Comparison of ENCODE assay signal across 26 cellular contexts in genomic region chr1:111511362-111511761, GRCh38. TPM values are rescaled to one million over a fixed set of nuclear protein-coding genes. Genes with fewer than 3 reads are reported as not detected.
A peak's percentile ranks its signal among the peaks of the same experiment; 100 is the strongest.
DNase-seq lines count a peak whose midpoint lies in the region; ATAC-seq, FAIRE-seq and TF ChIP-seq lines count a peak whose summit lies in the region.
"Had no signal": no experiment of that assay in that cellular context is flagged by ENCODE, and none has a peak within 500 bp of the region (broad histone marks: within the 10 kb centered on the region; RNA-seq: fewer than 3 reads in every experiment).

No MANE protein-coding gene starts in this region.

- peaks cover 3% of the 10 kb centered on the region for H3K9me1 ChIP-seq in K562 (ENCODE audit: control insufficient read depth, insufficient read depth, low read length)

- no peak overlapping the region; a peak in 1 of 6 replicates for H3K4me3 ChIP-seq in HepG2 (replicated peaks in 1 of 3; ENCODE audit: insufficient read depth in 1 of 3, low read depth in 2 of 3, low read length in 3 of 3)
- H3K4me3 ChIP-seq in right lobe of liver, result no peak overlapping the region
- no peak overlapping the region for H3K4me3 ChIP-seq in K562
- H3K4me3 ChIP-seq in naive thymus-derived CD4-positive, alpha-beta T cell (ENCODE audit: low read length), result no peak overlapping the region

- H3K9me3 ChIP-seq in HepG2 (ENCODE audit: low read length), result no peaks in the 10 kb centered on the region
- no peaks in the 10 kb centered on the region for H3K9me3 ChIP-seq in right lobe of liver
- H3K9me3 ChIP-seq in K562 (replicated peaks; ENCODE audit: control insufficient read depth, insufficient read depth, low read depth, low read length), result no peaks in the 10 kb centered on the region
- H3K9me3 ChIP-seq in naive thymus-derived CD4-positive, alpha-beta T cell (ENCODE audit: control insufficient read depth in 2 of 3, low read length in 3 of 3), result no peaks in the 10 kb centered on the region
- H3K9me3 ChIP-seq: BE2C had no signal

- TF ChIP-seq RAD21 in HepG2 (CRISPR knock-in tag; IDR thresholded peaks at IDR 0.05), result no peak
- no peak for TF ChIP-seq RAD21 in K562 (CRISPR knock-in tag; conservative IDR thresholded peaks at IDR 0.05 in 1 of 2, IDR thresholded peaks at IDR 0.05 in 1 of 2)

- H3K9me3 Mint-ChIP-seq in naive thymus-derived CD4-positive, alpha-beta T cell, result no peaks in the 10 kb centered on the region

- TF ChIP-seq POLR2A in HepG2 (IDR thresholded peaks at IDR 0.05; ENCODE audit: insufficient read depth in 1 of 2, low read depth in 2 of 2, low read length in 2 of 2) (no peak), right lobe of liver (IDR thresholded peaks at IDR 0.05) (no peak), K562 (conservative IDR thresholded peaks at IDR 0.05) (no peak)

- ATAC-seq in HepG2 (no peak), right lobe of liver (no peak), K562 (no peak), HG03432 (IDR thresholded peaks at IDR 0.05; ENCODE audit: unreplicated experiment) (no peak)
- no peak for ATAC-seq in naive thymus-derived CD4-positive, alpha-beta T cell

- BruUV-seq in HepG2 (replicated peaks; lab: Mats Ljungman, UMichigan) (no TSS peak), K562 (replicated peaks; lab: Mats Ljungman, UMichigan) (no TSS peak)

- H3K27me3 ChIP-seq in HepG2 (ENCODE audit: control insufficient read depth in 1 of 2, insufficient read depth in 2 of 2, low read length in 2 of 2) (no peaks in the 10 kb centered on the region; a peak in 1 of 5 replicates), right lobe of liver (no peaks in the 10 kb centered on the region), K562 (ENCODE audit: control insufficient read depth in 2 of 2, insufficient read depth in 2 of 2, low read length in 2 of 2) (no peaks in the 10 kb centered on the region)
- H3K27me3 ChIP-seq in naive thymus-derived CD4-positive, alpha-beta T cell (ENCODE audit: control insufficient read depth in 2 of 2, insufficient read depth in 2 of 2, low read length in 2 of 2), result no peaks in the 10 kb centered on the region
- H3K27me3 ChIP-seq: BE2C had no signal

- no peak overlapping the region; the same call in 1 of the 2 replicates for H3K4me2 ChIP-seq in HepG2 (ENCODE audit: low read depth, low read length)
- no peak overlapping the region for H3K4me2 ChIP-seq in K562 (ENCODE audit: insufficient read depth, low read length)

- H3K79me2 ChIP-seq in HepG2 (ENCODE audit: insufficient read depth, low read length), result no peaks in the 10 kb centered on the region
- no peaks in the 10 kb centered on the region for H3K79me2 ChIP-seq in K562 (ENCODE audit: control insufficient read depth, insufficient read depth, low read length)

- CTCF ChIA-PET in HepG2 (lab: Yijun Ruan, JAX; ENCODE audit: low intra/inter-chr PET ratio, low total read pairs) (no interaction called here), K562 (lab: Yijun Ruan, JAX; ENCODE audit: low intra/inter-chr PET ratio) (no interaction called here)
- CTCF ChIA-PET in naive thymus-derived CD4-positive, alpha-beta T cell (lab: Charles Lee), result interaction anchor here (1.0 to 1.8 kb wide), 3 partner anchors 105 to 258 kb away, joined by 3 to 6 read pairs (median 3); no protein-coding TSS in a partner anchor

- in situ Hi-C loops in HepG2 (cut with HindIII; ENCODE audit: extremely low pct_ligation_motif_present, low pct_unique_long_range_greater_than_20kb) (no loop called here), K562 (cut with MboI) (no loop called here)

- FAIRE-seq in HepG2 (lab: Jason Lieb, UNC), result no peak
- FAIRE-seq in K562 (lab: Jason Lieb, UNC), result no peak
- FAIRE-seq: GM12892 had no signal

- no peak overlapping the region for H3K4me3 Mint-ChIP-seq in naive thymus-derived CD4-positive, alpha-beta T cell

- intact Hi-C loops in HepG2 (cut with micrococcal nuclease; ENCODE audit: unreplicated experiment) (no loop called here), right lobe of liver (cut with DNase I) (no loop called here), K562 (cut with micrococcal nuclease) (no loop called here)
- intact Hi-C loops in naive thymus-derived CD4-positive, alpha-beta T cell (cut with micrococcal nuclease), result no loop called here

- no peaks in the 10 kb centered on the region for H3K27me3 Mint-ChIP-seq in naive thymus-derived CD4-positive, alpha-beta T cell

- H3K27ac ChIP-seq in HepG2 (ENCODE audit: extremely low read length, insufficient read depth, low read length) (no peak overlapping the region), right lobe of liver (no peak overlapping the region), K562 (ENCODE audit: extremely low read depth, low read depth, low read length) (no peak overlapping the region)
- no peak overlapping the region for H3K27ac ChIP-seq in naive thymus-derived CD4-positive, alpha-beta T cell (ENCODE audit: low read depth, low read length)

- H3K9ac ChIP-seq in HepG2 (ENCODE audit: insufficient read depth, low read depth, low read length) (no peak overlapping the region), K562 (ENCODE audit: insufficient read depth in 1 of 2, low read depth in 2 of 2, low read length in 2 of 2) (no peak overlapping the region)

- H4K20me1 ChIP-seq in HepG2 (ENCODE audit: insufficient read depth, low read length), result no peaks in the 10 kb centered on the region
- H4K20me1 ChIP-seq in K562 (replicated peaks; ENCODE audit: control insufficient read depth, insufficient read depth, low read length), result no peaks in the 10 kb centered on the region

- POLR2A ChIA-PET in HepG2 (lab: Yijun Ruan, JAX), result interaction anchor here (2.5 kb wide), 1 partner anchor 108 kb away, joined by 7 read pairs; the partner anchor contains the start of gene RAP1A
- POLR2A ChIA-PET in K562 (lab: Yijun Ruan, JAX), result no interaction called here
- POLR2A ChIA-PET in naive thymus-derived CD4-positive, alpha-beta T cell (lab: Charles Lee), result interaction anchor here (0.6 to 1.6 kb wide), 4 partner anchors 26 to 140 kb away, joined by 3 to 4 read pairs (median 4); no protein-coding TSS in a partner anchor

- TF ChIP-seq EP300 in HepG2 (IDR thresholded peaks at IDR 0.05; ENCODE audit: low read depth in 2 of 2, low read length in 2 of 2), result no peak
- TF ChIP-seq EP300 in HepG2 (CRISPR knock-in tag; IDR thresholded peaks at IDR 0.05; ENCODE audit: borderline replicate concordance), result no peak
- no peak for TF ChIP-seq EP300 in K562 (IDR thresholded peaks at IDR 0.05; ENCODE audit: low read length)

- DNase-seq in HepG2 (ENCODE audit: low spot score) (no peak), right lobe of liver (no peak), K562 (ENCODE audit: extremely low read depth in 1 of 4, low spot score in 3 of 4) (no peak), EL (no peak), DMS79 treated with DMSO at 0.1 percent for 48 hours (lab: John Stamatoyannopoulos, UW) (no peak)
- peak in 5 of 9 donors; percentile 21 to 42 (median 32) for DNase-seq in naive thymus-derived CD4-positive, alpha-beta T cell
- DNase-seq in stimulated activated CD8-positive, alpha-beta memory T cell treated with anti-CD3 and anti-CD28 coated beads, Interleukin-4, amount 100 ng/mL, for 48 hours, result no peak
- DNase-seq: 8988T, ACHN, BE2C, DMS53, GDM1, MM.1S, NCI-H1694, NCI-H2029 treated with DMSO at 0.1 percent for 48 hours, NCI-H2227 treated with DMSO at 0.1 percent for 48 hours, NCI-H526 treated with DMSO at 0.1 percent for 48 hours, RPMI8226, SHP77 had no signal

- no peak overlapping the region for H2AFZ ChIP-seq in HepG2 (ENCODE audit: low read length)
- H2AFZ ChIP-seq in K562 (ENCODE audit: low read depth, low read length), result no peak overlapping the region

- H3K36me3 Mint-ChIP-seq in naive thymus-derived CD4-positive, alpha-beta T cell, result no peaks in the 10 kb centered on the region

- H3K4me1 Mint-ChIP-seq in naive thymus-derived CD4-positive, alpha-beta T cell, result peaks cover 17 to 49% (median 41%) of the 10 kb centered on the region in 7 donors

- WGBS in HepG2 (ENCODE audit: low lambda C conversion rate), result 26% methylated on average over 3 of the region's 3 CpGs
- 58% methylated on average over 3 of the region's 3 CpGs for WGBS in right lobe of liver (ENCODE audit: insufficient coverage, low coverage, low lambda C conversion rate, missing lambda C conversion rate)
- 42% methylated on average over 3 of the region's 3 CpGs for WGBS in K562 (ENCODE audit: insufficient coverage, low coverage, missing lambda C conversion rate)

- H3K27ac Mint-ChIP-seq in naive thymus-derived CD4-positive, alpha-beta T cell, result no peak overlapping the region

- TF ChIP-seq CTCF in HepG2 (CRISPR knock-in tag; IDR thresholded peaks at IDR 0.05) (no peak), right lobe of liver (IDR thresholded peaks at IDR 0.05) (no peak), K562 (IDR thresholded peaks at IDR 0.05 in 2 of 3, conservative IDR thresholded peaks at IDR 0.05 in 1 of 3; ENCODE audit: insufficient read depth in 2 of 3, low read depth in 1 of 3, low read length in 3 of 3) (no peak)

- H3K36me3 ChIP-seq in HepG2 (replicated peaks in 1 of 2; ENCODE audit: control insufficient read depth in 1 of 2, insufficient read depth in 2 of 2, low read length in 2 of 2) (no peaks in the 10 kb centered on the region), right lobe of liver (no peaks in the 10 kb centered on the region), K562 (ENCODE audit: control insufficient read depth, insufficient read depth, low read length) (no peaks in the 10 kb centered on the region)
- H3K36me3 ChIP-seq in naive thymus-derived CD4-positive, alpha-beta T cell (ENCODE audit: control insufficient read depth in 2 of 3, insufficient read depth in 3 of 3, low read length in 3 of 3), result no peaks in the 10 kb centered on the region
- H3K36me3 ChIP-seq: BE2C had no signal

- H3K4me1 ChIP-seq in HepG2 (ENCODE audit: insufficient read depth, low read length) (peaks cover 76% of the 10 kb centered on the region), right lobe of liver (peaks cover 0 to 18% (median 14%) of the 10 kb centered on the region in 4 donors), K562 (replicated peaks in 1 of 2; ENCODE audit: control insufficient read depth in 2 of 2, insufficient read depth in 2 of 2, low read length in 2 of 2) (peaks cover 25 to 31% of the 10 kb centered on the region in 2 experiments)
- peaks cover 43 to 56% of the 10 kb centered on the region in 2 donors for H3K4me1 ChIP-seq in naive thymus-derived CD4-positive, alpha-beta T cell (ENCODE audit: control insufficient read depth in 2 of 2, insufficient read depth in 2 of 2, low read length in 2 of 2)

RNA-seq across cellular contexts. Expression of gene ADORA3, which starts 7.9 kb away (rescaled TPM):
- total RNA-seq in HepG2 (2016; rRNA removed; fragmentation: Illumina TruSeq; extraction: Trizol) (not detected in 2 replicates), right lobe of liver (1 to 10 TPM; 2.7 to 6.3 (median 3.9) TPM), K562 (2014; rRNA removed) (0.08 TPM in 1 of 2 replicates, not detected in the other), K562 (2014; rRNA removed; fragmentation: Illumina TruSeq; extraction: Trizol) (0.26 TPM in 1 of 2 replicates, not detected in the other), K562 (2015; rRNA removed; fragmentation: Illumina TruSeq; extraction: Trizol) (0.19 and 0.33 TPM in 2 replicates), K562 (2021) (not detected in 2 replicates)
- total RNA-seq in HepG2 (2016; cell fraction: cytosol; rRNA removed; fragmentation: Illumina TruSeq; extraction: Trizol; ENCODE audit: low read depth), result not detected in 2 replicates
- total RNA-seq in HepG2 (2016; cell fraction: insoluble cytoplasmic fraction; rRNA removed; fragmentation: Illumina TruSeq; extraction: Trizol), result not detected in 2 replicates
- not detected in 2 replicates for total RNA-seq in HepG2 (2016; cell fraction: membrane; rRNA removed; fragmentation: Illumina TruSeq; extraction: Trizol)
- not detected in 2 replicates for total RNA-seq in HepG2 (2016; cell fraction: nucleus; rRNA removed; fragmentation: Illumina TruSeq; extraction: Trizol)
- polyA plus RNA-seq in HepG2 (2011; rRNA removed) (0.09 TPM in 1 of 2 replicates, not detected in the other), K562 (2011; rRNA removed) (0.13 and 0.19 TPM in 2 replicates), K562 (2014; fragmentation: Illumina TruSeq; extraction: Trizol) (0.12 TPM in 2 replicates), K562 (2014; fragmentation: Nextera tagmentation; extraction: Ambion mirVana) (under 1 TPM; 0.20 to 0.35 TPM), K562 (2014; rRNA removed) (0.09 TPM in 1 of 2 replicates, not detected in the other)
- polyA plus RNA-seq in HepG2 (2011; cell fraction: cytosol; rRNA removed), result 0.04 TPM in 1 of 2 replicates, not detected in the other
- polyA plus RNA-seq in HepG2 (2011; cell fraction: nucleus; rRNA removed), result not detected in 2 replicates
- not detected in 2 replicates for polyA plus RNA-seq in HepG2 (2012)
- polyA plus RNA-seq in HepG2 (2016; cell fraction: cytosol; fragmentation: Illumina TruSeq; extraction: Trizol; ENCODE audit: low read depth), result not detected in 2 replicates
- not detected in 2 replicates for polyA plus RNA-seq in HepG2 (2016; cell fraction: insoluble cytoplasmic fraction; fragmentation: Illumina TruSeq; extraction: Trizol; ENCODE audit: low read depth)
- polyA plus RNA-seq in HepG2 (2016; cell fraction: membrane; fragmentation: Illumina TruSeq; extraction: Trizol; ENCODE audit: low read depth), result not detected in 2 replicates
- not detected in 2 replicates for polyA plus RNA-seq in HepG2 (2016; cell fraction: nucleus; fragmentation: Illumina TruSeq; extraction: Trizol; ENCODE audit: insufficient read depth, low read depth)
- polyA minus RNA-seq in HepG2 (2011; rRNA and poly(A)+ RNA removed; ENCODE audit: low replicate concordance), result 0.44 TPM in 1 of 2 replicates, not detected in the other
- not detected in 2 replicates for polyA minus RNA-seq in HepG2 (2011; cell fraction: cytosol; rRNA and poly(A)+ RNA removed)
- polyA minus RNA-seq in HepG2 (2011; cell fraction: nucleus; rRNA and poly(A)+ RNA removed), result not detected in 2 replicates
- total RNA-seq in K562 (2011; cell fraction: chromatin; rRNA removed; ENCODE audit: low replicate concordance), result not detected in 2 replicates
- not detected in 2 replicates for total RNA-seq in K562 (2011; cell fraction: nucleolus; rRNA removed)
- total RNA-seq in K562 (2011; cell fraction: nucleoplasm; rRNA removed), result not detected in 2 replicates
- polyA plus RNA-seq in K562 (2011; cell fraction: cytosol; rRNA removed), result 0.04 and 0.09 TPM in 2 replicates
- polyA plus RNA-seq in K562 (2011; cell fraction: nucleus; rRNA removed), result 0.18 TPM in 1 of 2 replicates, not detected in the other
- 0.43 and 0.48 TPM in 2 replicates for polyA plus RNA-seq in K562 (2012)
- 0.35 TPM in 1 of 2 replicates, not detected in the other for polyA minus RNA-seq in K562 (2011; rRNA and poly(A)+ RNA removed)
- not detected in 2 replicates for polyA minus RNA-seq in K562 (2011; cell fraction: cytosol; rRNA and poly(A)+ RNA removed)
- not detected in 2 replicates for polyA minus RNA-seq in K562 (2011; cell fraction: nucleus; rRNA and poly(A)+ RNA removed)
- total RNA-seq in naive thymus-derived CD4-positive, alpha-beta T cell, result 1 to 10 TPM in 2 of 5 experiments, under 1 TPM in 1, not detected in 2; 0.66 to 1.6 (median 1.0) TPM
- not detected for polyA plus RNA-seq in naive thymus-derived CD4-positive, alpha-beta T cell
- total RNA-seq: H4, HT-29, LHCN-M2, NCI-H460, SK-MEL-5 had no signal

RNA-seq across cellular contexts. Expression of gene TMIGD3, which starts 7.9 kb away (rescaled TPM):
- not detected in 2 replicates for total RNA-seq in HepG2 (2016; rRNA removed; fragmentation: Illumina TruSeq; extraction: Trizol)
- total RNA-seq in HepG2 (2016; cell fraction: cytosol; rRNA removed; fragmentation: Illumina TruSeq; extraction: Trizol; ENCODE audit: low read depth), result not detected in 2 replicates
- not detected in 2 replicates for total RNA-seq in HepG2 (2016; cell fraction: insoluble cytoplasmic fraction; rRNA removed; fragmentation: Illumina TruSeq; extraction: Trizol)
- not detected in 2 replicates for total RNA-seq in HepG2 (2016; cell fraction: membrane; rRNA removed; fragmentation: Illumina TruSeq; extraction: Trizol)
- total RNA-seq in HepG2 (2016; cell fraction: nucleus; rRNA removed; fragmentation: Illumina TruSeq; extraction: Trizol), result not detected in 2 replicates
- polyA plus RNA-seq in HepG2 (2011; rRNA removed), result not detected in 2 replicates
- 0.13 TPM in 1 of 2 replicates, not detected in the other for polyA plus RNA-seq in HepG2 (2011; cell fraction: cytosol; rRNA removed)
- not detected in 2 replicates for polyA plus RNA-seq in HepG2 (2011; cell fraction: nucleus; rRNA removed)
- polyA plus RNA-seq in HepG2 (2012), result not detected in 2 replicates
- not detected in 2 replicates for polyA plus RNA-seq in HepG2 (2016; cell fraction: cytosol; fragmentation: Illumina TruSeq; extraction: Trizol; ENCODE audit: low read depth)
- polyA plus RNA-seq in HepG2 (2016; cell fraction: insoluble cytoplasmic fraction; fragmentation: Illumina TruSeq; extraction: Trizol; ENCODE audit: low read depth), result not detected in 2 replicates
- polyA plus RNA-seq in HepG2 (2016; cell fraction: membrane; fragmentation: Illumina TruSeq; extraction: Trizol; ENCODE audit: low read depth), result not detected in 2 replicates
- not detected in 2 replicates for polyA plus RNA-seq in HepG2 (2016; cell fraction: nucleus; fragmentation: Illumina TruSeq; extraction: Trizol; ENCODE audit: insufficient read depth, low read depth)
- polyA minus RNA-seq in HepG2 (2011; rRNA and poly(A)+ RNA removed; ENCODE audit: low replicate concordance), result not detected in 2 replicates
- not detected in 2 replicates for polyA minus RNA-seq in HepG2 (2011; cell fraction: cytosol; rRNA and poly(A)+ RNA removed)
- not detected in 2 replicates for polyA minus RNA-seq in HepG2 (2011; cell fraction: nucleus; rRNA and poly(A)+ RNA removed)
- total RNA-seq in right lobe of liver, result 1 to 10 TPM; 2.4 to 9.7 (median 5.8) TPM
- total RNA-seq in K562 (2011; cell fraction: chromatin; rRNA removed; ENCODE audit: low replicate concordance), result not detected in 2 replicates
- total RNA-seq in K562 (2011; cell fraction: nucleolus; rRNA removed), result not detected in 2 replicates
- total RNA-seq in K562 (2011; cell fraction: nucleoplasm; rRNA removed), result not detected in 2 replicates
- not detected in 2 replicates for total RNA-seq in K562 (2014; rRNA removed)
- not detected in 2 replicates for total RNA-seq in K562 (2014; rRNA removed; fragmentation: Illumina TruSeq; extraction: Trizol)
- total RNA-seq in K562 (2015; rRNA removed; fragmentation: Illumina TruSeq; extraction: Trizol), result 0.11 TPM in 1 of 2 replicates, not detected in the other
- 0.13 TPM in 1 of 2 replicates, not detected in the other for total RNA-seq in K562 (2021)
- polyA plus RNA-seq in K562 (2011; rRNA removed), result not detected in 2 replicates
- not detected in 2 replicates for polyA plus RNA-seq in K562 (2011; cell fraction: cytosol; rRNA removed)
- not detected in 2 replicates for polyA plus RNA-seq in K562 (2011; cell fraction: nucleus; rRNA removed)
- polyA plus RNA-seq in K562 (2012), result not detected in 2 replicates
- polyA plus RNA-seq in K562 (2014; fragmentation: Illumina TruSeq; extraction: Trizol), result not detected in 2 replicates
- polyA plus RNA-seq in K562 (2014; fragmentation: Nextera tagmentation; extraction: Ambion mirVana), result under 1 TPM in 1 of 2 experiments, not detected in 1; 0.11 TPM
- not detected in 2 replicates for polyA plus RNA-seq in K562 (2014; rRNA removed)
- polyA minus RNA-seq in K562 (2011; rRNA and poly(A)+ RNA removed), result not detected in 2 replicates
- not detected in 2 replicates for polyA minus RNA-seq in K562 (2011; cell fraction: cytosol; rRNA and poly(A)+ RNA removed)
- polyA minus RNA-seq in K562 (2011; cell fraction: nucleus; rRNA and poly(A)+ RNA removed), result not detected in 2 replicates
- under 1 TPM in 1 of 5 experiments, not detected in 4; 0.41 TPM for total RNA-seq in naive thymus-derived CD4-positive, alpha-beta T cell
- not detected for polyA plus RNA-seq in naive thymus-derived CD4-positive, alpha-beta T cell
- total RNA-seq: H4, HT-29, LHCN-M2, NCI-H460 had no signal

RNA-seq across cellular contexts. Expression of gene C1orf162, which starts 37.6 kb away (rescaled TPM):
- total RNA-seq in HepG2 (2016; rRNA removed; fragmentation: Illumina TruSeq; extraction: Trizol), result 0.27 TPM in 1 of 2 replicates, not detected in the other
- not detected in 2 replicates for total RNA-seq in HepG2 (2016; cell fraction: cytosol; rRNA removed; fragmentation: Illumina TruSeq; extraction: Trizol; ENCODE audit: low read depth)
- 0.28 TPM in 1 of 2 replicates, not detected in the other for total RNA-seq in HepG2 (2016; cell fraction: insoluble cytoplasmic fraction; rRNA removed; fragmentation: Illumina TruSeq; extraction: Trizol)
- 0.10 and 0.12 TPM in 2 replicates for total RNA-seq in HepG2 (2016; cell fraction: membrane; rRNA removed; fragmentation: Illumina TruSeq; extraction: Trizol)
- total RNA-seq in HepG2 (2016; cell fraction: nucleus; rRNA removed; fragmentation: Illumina TruSeq; extraction: Trizol), result 0.22 and 0.81 TPM in 2 replicates
- 0.61 and 0.89 TPM in 2 replicates for polyA plus RNA-seq in HepG2 (2011; rRNA removed)
- polyA plus RNA-seq in HepG2 (2011; cell fraction: cytosol; rRNA removed), result 0.15 and 0.34 TPM in 2 replicates
- 2.7 and 3.0 TPM in 2 replicates for polyA plus RNA-seq in HepG2 (2011; cell fraction: nucleus; rRNA removed)
- 0.66 and 0.83 TPM in 2 replicates for polyA plus RNA-seq in HepG2 (2012)
- polyA plus RNA-seq in HepG2 (2016; cell fraction: cytosol; fragmentation: Illumina TruSeq; extraction: Trizol; ENCODE audit: low read depth), result 0.16 and 0.20 TPM in 2 replicates
- polyA plus RNA-seq in HepG2 (2016; cell fraction: insoluble cytoplasmic fraction; fragmentation: Illumina TruSeq; extraction: Trizol; ENCODE audit: low read depth), result not detected in 2 replicates
- polyA plus RNA-seq in HepG2 (2016; cell fraction: membrane; fragmentation: Illumina TruSeq; extraction: Trizol; ENCODE audit: low read depth), result 0.19 and 0.20 TPM in 2 replicates
- 0.85 and 1.2 TPM in 2 replicates for polyA plus RNA-seq in HepG2 (2016; cell fraction: nucleus; fragmentation: Illumina TruSeq; extraction: Trizol; ENCODE audit: insufficient read depth, low read depth)
- polyA minus RNA-seq in HepG2 (2011; rRNA and poly(A)+ RNA removed; ENCODE audit: low replicate concordance), result 0.33 TPM in 1 of 2 replicates, not detected in the other
- not detected in 2 replicates for polyA minus RNA-seq in HepG2 (2011; cell fraction: cytosol; rRNA and poly(A)+ RNA removed)
- 1.4 and 1.9 TPM in 2 replicates for polyA minus RNA-seq in HepG2 (2011; cell fraction: nucleus; rRNA and poly(A)+ RNA removed)
- total RNA-seq in right lobe of liver, result 10 to 100 TPM in 2 of 6 experiments, 1 to 10 TPM in 4; 6.1 to 16.9 (median 9.3) TPM
- total RNA-seq in K562 (2011; cell fraction: chromatin; rRNA removed; ENCODE audit: low replicate concordance), result 2.9 and 9.0 TPM in 2 replicates
- 1.2 and 3.2 TPM in 2 replicates for total RNA-seq in K562 (2011; cell fraction: nucleolus; rRNA removed)
- 4.1 and 4.7 TPM in 2 replicates for total RNA-seq in K562 (2011; cell fraction: nucleoplasm; rRNA removed)
- total RNA-seq in K562 (2014; rRNA removed), result 0.45 and 0.65 TPM in 2 replicates
- total RNA-seq in K562 (2014; rRNA removed; fragmentation: Illumina TruSeq; extraction: Trizol), result 0.99 and 1.1 TPM in 2 replicates
- total RNA-seq in K562 (2015; rRNA removed; fragmentation: Illumina TruSeq; extraction: Trizol), result 0.90 and 1.3 TPM in 2 replicates
- 0.72 and 1.2 TPM in 2 replicates for total RNA-seq in K562 (2021)
- 2.7 and 4.2 TPM in 2 replicates for polyA plus RNA-seq in K562 (2011; rRNA removed)
- polyA plus RNA-seq in K562 (2011; cell fraction: cytosol; rRNA removed), result 0.91 and 2.6 TPM in 2 replicates
- polyA plus RNA-seq in K562 (2011; cell fraction: nucleus; rRNA removed), result 14.7 and 27.0 TPM in 2 replicates
- polyA plus RNA-seq in K562 (2012), result 0.95 and 2.6 TPM in 2 replicates
- 1.7 and 1.9 TPM in 2 replicates for polyA plus RNA-seq in K562 (2014; fragmentation: Illumina TruSeq; extraction: Trizol)
- under 1 TPM; 0.48 to 0.76 TPM for polyA plus RNA-seq in K562 (2014; fragmentation: Nextera tagmentation; extraction: Ambion mirVana)
- 1.3 and 1.8 TPM in 2 replicates for polyA plus RNA-seq in K562 (2014; rRNA removed)
- polyA minus RNA-seq in K562 (2011; rRNA and poly(A)+ RNA removed), result 1.2 and 3.8 TPM in 2 replicates
- 1.0 TPM in 1 of 2 replicates, not detected in the other for polyA minus RNA-seq in K562 (2011; cell fraction: cytosol; rRNA and poly(A)+ RNA removed)
- polyA minus RNA-seq in K562 (2011; cell fraction: nucleus; rRNA and poly(A)+ RNA removed), result 2.3 and 4.9 TPM in 2 replicates
- 100 to 1,000 TPM in 2 of 5 experiments, 10 to 100 TPM in 3; 15.3 to 117 (median 95.2) TPM for total RNA-seq in naive thymus-derived CD4-positive, alpha-beta T cell
- 100 to 1,000 TPM; 330 to 407 TPM for polyA plus RNA-seq in naive thymus-derived CD4-positive, alpha-beta T cell
- total RNA-seq: H4, HT-29, SK-MEL-5 had no signal

Comparison
In these comparisons a context has a peak if more than half of its experiments do, and no peak if none do; other contexts are left out.
1. DNase-seq: peak in naive thymus-derived CD4-positive, alpha-beta T cell (5 of 9); none in HepG2 (single experiment), right lobe of liver (0 of 3), K562 (0 of 4), stimulated activated CD8-positive, alpha-beta memory T cell treated with anti-CD3 and anti-CD28 coated beads, Interleukin-4, amount 100 ng/mL, for 48 hours (single experiment), EL (single experiment) and DMS79 treated with DMSO at 0.1 percent for 48 hours (single experiment).
2. Of the 241 proteins assayed by ChIP-seq in both HepG2 and K562: peak only in HepG2: MAFF; only in K562: TFE3; in both: RAD51; in neither: 235; mixed calls (peak in some experiments, not most) for 3.